8 cellular contexts compared by ENCODE assay signal in the genomic region with DNA sequence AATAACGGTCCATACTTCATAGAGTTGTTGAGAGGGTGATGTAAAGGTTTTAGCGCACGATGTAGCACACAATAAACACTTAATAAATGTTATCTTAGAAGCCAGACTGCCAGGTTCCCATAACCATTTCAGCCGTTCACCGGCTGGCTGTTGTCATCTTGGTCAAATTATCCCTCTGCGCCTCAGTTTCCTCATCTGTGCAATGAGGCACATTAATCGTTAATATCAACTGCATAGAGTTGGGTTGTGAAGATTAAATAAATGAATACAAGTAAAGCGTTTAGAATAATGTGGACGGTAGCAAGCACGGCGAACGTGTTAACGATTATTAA. TPM values are rescaled to one million over a fixed set of nuclear protein-coding genes. Genes with fewer than 3 reads are reported as not detected.
A peak's percentile ranks its signal among the peaks of the same experiment; 100 is the strongest.
DNase-seq lines count a peak whose midpoint lies in the region; ATAC-seq and TF ChIP-seq lines count a peak whose summit lies in the region.

No MANE protein-coding gene starts in this region.

- no peaks in the 10 kb centered on the region for H3K27me3 ChIP-seq in SJCRH30
- no peaks in the 10 kb centered on the region for H3K27me3 ChIP-seq in fibroblast of lung (ENCODE audit: control insufficient read depth, insufficient read depth, low read length)

- H3K36me3 ChIP-seq in SJCRH30 (peaks cover 4% of the 10 kb centered on the region; the same call in 1 of the 2 replicates), fibroblast of lung (ENCODE audit: control insufficient read depth, insufficient read depth, low read length) (peaks cover 2% of the 10 kb centered on the region)

- H3K9me3 ChIP-seq in SJCRH30 (replicated peaks) (no peaks in the 10 kb centered on the region), fibroblast of lung (ENCODE audit: control insufficient read depth, insufficient read depth, low read depth, low read length) (no peaks in the 10 kb centered on the region)

- peak overlapping the region; percentile 80 for H3K4me3 ChIP-seq in GM08714 (ENCODE audit: low read length)
- H3K4me3 ChIP-seq in SJCRH30 = peak overlapping the region; percentile 94
- H3K4me3 ChIP-seq in fibroblast of lung (replicated peaks in 1 of 4; ENCODE audit: control extremely low read depth in 1 of 4, insufficient read depth in 1 of 4, low read depth in 3 of 4, low read length in 4 of 4) = peak overlapping the region; percentile 88 to 99 (median 95)
- peak overlapping the region; percentile 99 for H3K4me3 ChIP-seq in retinal pigment epithelial cell (ENCODE audit: low read length)

- TF ChIP-seq CTCF in fibroblast of lung (conservative IDR thresholded peaks at IDR 0.05 in 1 of 2, IDR thresholded peaks at IDR 0.05 in 1 of 2; ENCODE audit: low read depth in 1 of 2, low read length in 2 of 2) = no peak
- no peak for TF ChIP-seq CTCF in retinal pigment epithelial cell (conservative IDR thresholded peaks at IDR 0.05; ENCODE audit: low read depth, low read length)

- peak overlapping the region; percentile 63 for H3K9ac ChIP-seq in fibroblast of lung (ENCODE audit: insufficient read depth, low read length)

- peak overlapping the region; percentile 95 for H2AFZ ChIP-seq in fibroblast of lung (ENCODE audit: low read length)

- no peak for ATAC-seq in GM21529 (IDR thresholded peaks at IDR 0.05; ENCODE audit: unreplicated experiment)

- DNase-seq in SJCRH30 (no peak), fibroblast of lung (ENCODE audit: low read depth in 2 of 2) (no peak), retinal pigment epithelial cell (ENCODE audit: low read depth) (no peak), amygdala (lab: John Stamatoyannopoulos, UW) (no peak), NCI-H2227 treated with DMSO at 0.1 percent for 48 hours (lab: John Stamatoyannopoulos, UW) (no peak), NCI-H1930 (lab: John Stamatoyannopoulos, UW) (no peak)

- H3K4me1 ChIP-seq in SJCRH30 (peaks cover 7% of the 10 kb centered on the region; the same call in 1 of the 2 replicates), fibroblast of lung (ENCODE audit: control insufficient read depth, extremely low read depth, insufficient read depth, low read length) (peaks cover 13% of the 10 kb centered on the region)

- peak overlapping the region; percentile 60 for H3K4me2 ChIP-seq in fibroblast of lung (ENCODE audit: extremely low read depth, insufficient read depth, low read length)

- H4K20me1 ChIP-seq in fibroblast of lung (ENCODE audit: control insufficient read depth, extremely low read depth, insufficient read depth, low read length) = no peaks in the 10 kb centered on the region

- peak overlapping the region; percentile 18; the same call in 1 of the 2 replicates for H3K27ac ChIP-seq in SJCRH30
- peak overlapping the region; percentile 1 for H3K27ac ChIP-seq in fibroblast of lung (ENCODE audit: insufficient read depth, low read length)

- peaks cover 34% of the 10 kb centered on the region for H3K79me2 ChIP-seq in fibroblast of lung (ENCODE audit: control insufficient read depth, insufficient read depth, low read length)

RNA-seq across cellular contexts. Expression of a gene that starts 0.4 kb away (rescaled TPM):
- 49.8 and 52.2 TPM in 2 replicates for total RNA-seq in SJCRH30 (2014; rRNA removed; shearing (Covaris generic))
- total RNA-seq in fibroblast of lung = 16.4 and 26.4 TPM in 2 replicates
- 141 and 169 TPM in 2 replicates for polyA plus RNA-seq in fibroblast of lung
- 144 and 162 TPM in 2 replicates for polyA plus RNA-seq in fibroblast of lung (2012)
- polyA minus RNA-seq in fibroblast of lung (ENCODE audit: low replicate concordance) = 195 and 196 TPM in 2 replicates
